ENCODE assay signal across 17 cellular contexts in genomic region chr10:121764241-121764942, GRCh38.
"Had no signal": no experiment of that assay in that cellular context is flagged by ENCODE, and none has a peak within 500 bp of the region (broad histone marks: within the 10 kb centered on the region; RNA-seq: fewer than 3 reads in every experiment).

No MANE protein-coding gene starts in this region.

- H3K27me3 ChIP-seq: dorsolateral prefrontal cortex, heart left ventricle, sigmoid colon, thyroid gland, upper lobe of right lung, vagina had no signal

- ATAC-seq: heart left ventricle, upper lobe of right lung had no signal

- H3K27me3 Mint-ChIP-seq: central memory CD8-positive, alpha-beta T cell; naive B cell had no signal

- H3K36me3 ChIP-seq: thyroid gland, upper lobe of right lung had no signal

- H3K27ac ChIP-seq: dorsolateral prefrontal cortex, heart left ventricle, sigmoid colon, thyroid gland, upper lobe of right lung, vagina had no signal

- H3K9me3 ChIP-seq: thyroid gland had no signal

- H3K4me3 Mint-ChIP-seq: central memory CD8-positive, alpha-beta T cell; naive B cell; nephron had no signal

- DNase-seq: cortex of kidney; dorsolateral prefrontal cortex; effector CD8-positive, alpha-beta T cell; heart left ventricle; hippocampal formation; kidney glomerular epithelial cell; naive B cell; occipital lobe; sigmoid colon; small intestine; stimulated activated CD4-positive, alpha-beta T cell treated with anti-CD3 and anti-CD28 coated beads, Interleukin-2, amount 100 ng/mL, for 48 hours; stimulated activated naive CD4-positive, alpha-beta T cell treated with Interleukin-2 at 50 U/mL for 16 hours; thyroid gland; upper lobe of right lung had no signal

- H3K4me1 Mint-ChIP-seq: naive B cell had no signal

- H3K4me1 ChIP-seq: thyroid gland, upper lobe of right lung, vagina had no signal

- H3K27ac Mint-ChIP-seq: naive B cell, nephron had no signal

- H3K4me3 ChIP-seq: dorsolateral prefrontal cortex, heart left ventricle, sigmoid colon, thyroid gland, upper lobe of right lung, vagina had no signal
